1 cellular context compared by ENCODE assay signal in genomic region chr2:1300284-1300683, GRCh38.
TF ChIP-seq lines count a peak whose summit lies in the region.

No MANE protein-coding gene starts in this region.

TF ChIP-seq in H1, 55 proteins besides CTCF, POLR2A, EP300 and RAD21:
- TF ChIP-seq CBX5 (IDR thresholded peaks at IDR 0.05; ENCODE audit: low read depth, low read length) (no peak), TCF12 (IDR thresholded peaks at IDR 0.05; ENCODE audit: low read depth, low read length) (no peak), CHD1 (IDR thresholded peaks at IDR 0.05; ENCODE audit: low read depth, low read length) (no peak), ATF2 (IDR thresholded peaks at IDR 0.05; ENCODE audit: low read length) (no peak), TBP (IDR thresholded peaks at IDR 0.05; ENCODE audit: low read depth, low read length) (no peak), GTF2F1 (IDR thresholded peaks at IDR 0.05; ENCODE audit: borderline replicate concordance, low read depth, low read length) (no peak), KDM5A (IDR thresholded peaks at IDR 0.05; ENCODE audit: low read length) (no peak), CHD7 (IDR thresholded peaks at IDR 0.05; ENCODE audit: insufficient replicate concordance, low read length) (no peak), ATF3 (IDR thresholded peaks at IDR 0.05; ENCODE audit: insufficient read depth, low read depth, low read length) (no peak), MAFK (IDR thresholded peaks at IDR 0.05; ENCODE audit: low read depth, low read length) (no peak), SIX5 (IDR thresholded peaks at IDR 0.05; ENCODE audit: low read depth, low read length) (no peak), NANOG (IDR thresholded peaks at IDR 0.05; ENCODE audit: insufficient read depth, low read depth, low read length, poor library complexity, severe bottlenecking) (no peak), SP4 (IDR thresholded peaks at IDR 0.05; ENCODE audit: low read length) (no peak), NRF1 (IDR thresholded peaks at IDR 0.05; ENCODE audit: low read depth, low read length) (no peak), HDAC2 (IDR thresholded peaks at IDR 0.05; ENCODE audit: borderline replicate concordance in 1 of 2, low read depth in 2 of 2, low read length in 2 of 2) (no peak), KDM1A (IDR thresholded peaks at IDR 0.05; ENCODE audit: borderline replicate concordance, low read length) (no peak), TAF7 (optimal IDR thresholded peaks at IDR 0.05; ENCODE audit: borderline replicate concordance, low read depth, low read length) (no peak), SP1 (IDR thresholded peaks at IDR 0.05; ENCODE audit: low read depth, low read length) (no peak), SUZ12 (IDR thresholded peaks at IDR 0.05; ENCODE audit: low read length) (no peak)
